8 cellular contexts compared by ENCODE assay signal in genomic region chr19:2491130-2491801, GRCh38. TPM values are rescaled to one million over a fixed set of nuclear protein-coding genes. Genes with fewer than 3 reads are reported as not detected.
DNase-seq lines count a peak whose midpoint lies in the region; ATAC-seq and TF ChIP-seq lines count a peak whose summit lies in the region.

No MANE protein-coding gene starts in this region.

- TF ChIP-seq CTCF in astrocyte of the spinal cord (IDR thresholded peaks at IDR 0.05; ENCODE audit: low read depth, low read length) = no peak

- ATAC-seq in HG03159 (IDR thresholded peaks at IDR 0.05; ENCODE audit: unreplicated experiment) = no peak
- no peak for ATAC-seq in HG02571 (IDR thresholded peaks at IDR 0.05; ENCODE audit: unreplicated experiment)

- DNase-seq in Caki2 (ENCODE audit: low read depth) = peak; percentile 48
- DNase-seq in NCI-H1417 (lab: John Stamatoyannopoulos, UW) = peak; percentile 9 to 91 (median 82)
- peak; percentile 92 for DNase-seq in astrocyte of the spinal cord (ENCODE audit: low read depth, low spot score)
- peak; percentile 90 for DNase-seq in mucosa of gallbladder (ENCODE audit: low spot score)
- no peak for DNase-seq in activated CD4-positive, alpha-beta T cell treated with anti-CD3 and anti-CD28 coated beads, Interleukin-2, amount 50 U/mL, for 4 hours
- no peak for DNase-seq in ecto neural progenitor cell (ENCODE audit: low spot score)

- H3K4me3 ChIP-seq in astrocyte of the spinal cord (ENCODE audit: low read depth, low read length) = no peak overlapping the region

- in situ Hi-C loops in Caki2 (cut with HindIII; ENCODE audit: low pct_unique_long_range_greater_than_20kb, low sequenced_read_pairs) (no loop called here), astrocyte of the spinal cord (cut with HindIII; ENCODE audit: low sequenced_read_pairs) (no loop called here)

RNA-seq across cellular contexts. Expression of gene GADD45B, which starts 15.3 kb away (rescaled TPM):
- 10.6 and 16.3 TPM in 2 replicates for total RNA-seq in Caki2 (2014; rRNA removed; shearing (Covaris generic); ENCODE audit: low replicate concordance)
- total RNA-seq in mucosa of gallbladder = 59.8 TPM

RNA-seq across cellular contexts. Expression of gene LMNB2, which starts 34.5 kb away (rescaled TPM):
- total RNA-seq in Caki2 (2014; rRNA removed; shearing (Covaris generic); ENCODE audit: low replicate concordance) = 96.1 and 99.8 TPM in 2 replicates
- total RNA-seq in mucosa of gallbladder = 23.9 TPM

Comparison
In these comparisons a context has a peak if more than half of its experiments do, and no peak if none do; other contexts are left out.
1. DNase-seq: peak in Caki2 (single experiment), NCI-H1417 (3 of 3), astrocyte of the spinal cord (single experiment) and mucosa of gallbladder (single experiment); none in activated CD4-positive, alpha-beta T cell treated with anti-CD3 and anti-CD28 coated beads, Interleukin-2, amount 50 U/mL, for 4 hours (0 of 2) and ecto neural progenitor cell (single experiment).